ENCODE assay signal across 13 cellular contexts in genomic region chr15:36356978-36357582, GRCh38.
A peak's percentile ranks its signal among the peaks of the same experiment; 100 is the strongest.
DNase-seq lines count a peak whose midpoint lies in the region; ATAC-seq and TF ChIP-seq lines count a peak whose summit lies in the region.
"Had no signal": no experiment of that assay in that cellular context is flagged by ENCODE, and none has a peak within 500 bp of the region (broad histone marks: within the 10 kb centered on the region; RNA-seq: fewer than 3 reads in every experiment).

No MANE protein-coding gene starts in this region.

- intact Hi-C loops in esophagus squamous epithelium (cut with DNase I): no loop called here

- TF ChIP-seq POLR2A in esophagus squamous epithelium (IDR thresholded peaks at IDR 0.05): no peak

- WGBS in esophagus squamous epithelium, 2 donors: 33 to 34% methylated on average over 8 of the region's 8 CpGs

- H3K4me2 ChIP-seq in BLaER1: peak overlapping the region; percentile 80

- H3K27me3 ChIP-seq in BLaER1 (no peaks in the 10 kb centered on the region), esophagus squamous epithelium (no peaks in the 10 kb centered on the region)

- peak overlapping the region; percentile 26; the same call in 1 of the 2 replicates for H3K9ac ChIP-seq in BLaER1

- DNase-seq in NCI-H226: peak; percentile 56
- no peak for DNase-seq in esophagus squamous epithelium (lab: John Stamatoyannopoulos, UW)
- peak; percentile 58 for DNase-seq in putamen (ENCODE audit: low spot score)
- DNase-seq in stimulated activated naive CD8-positive, alpha-beta T cell treated with anti-CD3 and anti-CD28 coated beads, Interleukin-15, Interleukin-2, amounts not matched to agents 100 U/mL and 50 U/mL, for 24 hours: no peak
- no peak for DNase-seq in NK-92 treated with Interleukin-12 subunit alpha and Interleukin-12 subunit beta, amount 100 ng/mL, for 24 hours (lab: John Stamatoyannopoulos, UW)
- no peak for DNase-seq in superior temporal gyrus (ENCODE audit: extremely low spot score)
- DNase-seq: activated CD8-positive, alpha-beta memory T cell treated with anti-CD3 and anti-CD28 coated beads for 24 hours; glutamatergic neuron; NCI-H146; nephron progenitor cell; SHP77 had no signal

- no peaks in the 10 kb centered on the region for H4K20me1 ChIP-seq in BLaER1

- H3K9me3 ChIP-seq in BLaER1 (no peaks in the 10 kb centered on the region), esophagus squamous epithelium (no peaks in the 10 kb centered on the region)

- peak overlapping the region; percentile 50; the same call in 1 of the 2 replicates for H3K27ac ChIP-seq in BLaER1
- peak overlapping the region in 3 of 4 donors; percentile 40 to 56 (median 49) for H3K27ac ChIP-seq in esophagus squamous epithelium

- H3K4me1 ChIP-seq in BLaER1 (peaks cover 53% of the 10 kb centered on the region), esophagus squamous epithelium (peaks cover 0 to 8% (median 7%) of the 10 kb centered on the region in 3 donors)

- no peaks in the 10 kb centered on the region for H3K36me3 ChIP-seq in BLaER1
- no peaks in the 10 kb centered on the region for H3K36me3 ChIP-seq in esophagus squamous epithelium

- peak overlapping the region; percentile 22 for H3K4me3 ChIP-seq in BLaER1
- H3K4me3 ChIP-seq in esophagus squamous epithelium: no peak overlapping the region

- TF ChIP-seq CTCF in esophagus squamous epithelium (IDR thresholded peaks at IDR 0.05): no peak

- no peak for ATAC-seq in stimulated activated naive CD8-positive, alpha-beta T cell treated with anti-CD3 and anti-CD28 coated beads, Interleukin-15, Interleukin-2, amounts not matched to agents 100 U/mL and 50 U/mL, for 24 hours
- no peak for ATAC-seq in HG03045 (IDR thresholded peaks at IDR 0.05; ENCODE audit: unreplicated experiment)

Comparison
In these comparisons a context has a peak if more than half of its experiments do, and no peak if none do; other contexts are left out.
1. DNase-seq: peak in NCI-H226 (single experiment) and putamen (single experiment); none in esophagus squamous epithelium (single experiment), stimulated activated naive CD8-positive, alpha-beta T cell treated with anti-CD3 and anti-CD28 coated beads, Interleukin-15, Interleukin-2, amounts not matched to agents 100 U/mL and 50 U/mL, for 24 hours (single experiment), NK-92 treated with Interleukin-12 subunit alpha and Interleukin-12 subunit beta, amount 100 ng/mL, for 24 hours (single experiment) and superior temporal gyrus (single experiment).